Comparison of ENCODE assay signal across 1 cellular context in the genomic region with DNA sequence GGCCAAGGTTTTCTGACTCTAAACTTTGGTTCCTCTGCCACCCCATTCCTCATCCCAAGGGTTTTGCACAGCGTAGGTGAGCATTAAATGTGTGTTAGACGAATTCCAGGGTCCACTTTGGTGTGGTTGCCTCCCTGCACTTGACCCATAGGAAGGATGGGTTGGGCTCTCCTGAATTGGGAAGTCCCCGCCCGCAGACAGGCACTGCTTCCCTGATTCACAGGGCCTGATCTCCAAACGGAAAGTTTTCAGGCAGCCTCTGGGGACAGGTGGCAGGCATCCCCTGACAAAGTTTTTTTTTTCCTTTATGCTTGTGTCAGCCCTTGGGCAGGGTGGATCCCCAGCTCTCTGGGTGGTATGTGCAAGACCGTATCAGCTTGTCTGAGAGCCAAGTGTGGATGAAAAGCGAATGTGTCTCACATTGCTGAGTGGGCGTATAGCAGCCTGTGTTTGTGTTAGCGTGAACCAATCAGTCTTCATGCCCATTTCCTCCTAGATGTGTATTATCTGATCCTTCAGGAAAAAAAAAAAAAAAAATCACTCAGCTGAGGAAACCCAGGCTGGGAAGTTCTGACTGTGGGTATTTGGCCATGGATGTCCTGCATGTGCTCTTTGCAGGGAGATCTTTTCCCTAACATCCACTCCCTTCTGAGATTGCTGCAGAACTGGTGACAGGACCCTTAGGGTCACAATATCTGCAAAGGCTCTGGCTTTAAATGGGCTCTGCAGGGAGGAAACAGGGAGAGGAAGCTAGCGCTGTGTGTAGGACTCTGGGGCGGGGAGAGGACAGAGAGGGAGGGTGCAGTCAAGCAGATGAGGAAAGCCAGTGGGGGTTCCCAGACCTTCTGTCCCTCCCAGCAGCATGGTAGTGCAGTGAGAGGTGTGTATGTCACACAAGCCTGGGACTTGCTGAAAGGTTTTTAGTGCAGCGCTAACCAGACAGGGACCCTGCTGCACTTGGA.
TF ChIP-seq lines count a peak whose summit lies in the region.

No MANE protein-coding gene starts in this region.

TF ChIP-seq in HepG2, 621 proteins besides CTCF, POLR2A, EP300 and RAD21 (continued from another document):
- TF ChIP-seq HNF4G (IDR thresholded peaks at IDR 0.05; ENCODE audit: borderline replicate concordance, low read depth, low read length) (no peak), HNF4G (CRISPR knock-in tag; IDR thresholded peaks at IDR 0.05; ENCODE audit: borderline replicate concordance, low read depth) (no peak), PRDM10 (CRISPR knock-in tag; IDR thresholded peaks at IDR 0.05; ENCODE audit: low read depth) (no peak), JDP2 (CRISPR knock-in tag; IDR thresholded peaks at IDR 0.05; ENCODE audit: borderline replicate concordance) (no peak), HOXD1 (CRISPR knock-in tag; IDR thresholded peaks at IDR 0.05) (no peak), FOXP1 (IDR thresholded peaks at IDR 0.05) (no peak), FOXP1 (CRISPR knock-in tag; IDR thresholded peaks at IDR 0.05) (no peak)
